In genomic region chr1:23701310-23701709, GRCh38 we compare ENCODE assay signal across 24 cellular contexts.
"Had no signal": no experiment of that assay in that cellular context is flagged by ENCODE, and none has a peak within 500 bp of the region (broad histone marks: within the 10 kb centered on the region; RNA-seq: fewer than 3 reads in every experiment).

No MANE protein-coding gene starts in this region.

- ATAC-seq: activated CD8-positive, alpha-beta memory T cell treated with anti-CD3 and anti-CD28 coated beads, Interleukin-2, amount 10 ng/mL, durations not matched to agents 7 days and 5 days; activated T-cell treated with anti-CD3 and anti-CD28 coated beads, Interleukin-2, amount 50 U/mL, for 4 hours; naive thymus-derived CD4-positive, alpha-beta T cell; right lobe of liver; stimulated activated memory B cell treated with anti-CD40 and anti-IgM and Interleukin-4, amounts not matched to agents 10 μg/mL and 1 μg/mL and 100 μg/mL, for 72 hours had no signal

- H3K27me3 Mint-ChIP-seq: activated CD4-positive, alpha-beta memory T cell treated with anti-CD3 and anti-CD28 coated beads, Interleukin-2, amount 10 ng/mL, durations not matched to agents 7 days and 5 days; activated CD8-positive, alpha-beta memory T cell treated with anti-CD3 and anti-CD28 coated beads, Interleukin-2, amount 10 ng/mL, durations not matched to agents 7 days and 5 days; activated naive CD4-positive, alpha-beta T cell treated with anti-CD3 and anti-CD28 coated beads, Interleukin-2, amount 50 U/mL, for 24 hours; naive thymus-derived CD4-positive, alpha-beta T cell; stimulated activated memory B cell treated with anti-CD40 and anti-IgM and Interleukin-4, amounts not matched to agents 10 μg/mL and 1 μg/mL and 100 μg/mL, for 72 hours had no signal

- H3K4me3 Mint-ChIP-seq: activated CD4-positive, alpha-beta memory T cell treated with anti-CD3 and anti-CD28 coated beads, Interleukin-2, amount 10 ng/mL, durations not matched to agents 7 days and 5 days; activated CD8-positive, alpha-beta memory T cell treated with anti-CD3 and anti-CD28 coated beads, Interleukin-2, amount 10 ng/mL, durations not matched to agents 7 days and 5 days; activated naive CD4-positive, alpha-beta T cell treated with anti-CD3 and anti-CD28 coated beads, Interleukin-2, amount 50 U/mL, for 24 hours; activated T-cell treated with anti-CD3 and anti-CD28 coated beads, Interleukin-2, amount 50 U/mL, for 4 hours; naive thymus-derived CD4-positive, alpha-beta T cell; stimulated activated memory B cell treated with anti-CD40 and anti-IgM and Interleukin-4, amounts not matched to agents 10 μg/mL and 1 μg/mL and 100 μg/mL, for 72 hours had no signal

- FAIRE-seq: islet of Langerhans, small intestine, TTC549, urothelium cell line had no signal

- H3K27ac ChIP-seq: dorsolateral prefrontal cortex, epithelial cell of prostate, ovary, right lobe of liver, tibial artery had no signal

- H3K4me3 ChIP-seq: cardiac muscle cell, dorsolateral prefrontal cortex, ovary, right lobe of liver, tibial artery had no signal

- DNase-seq: activated CD4-positive, alpha-beta memory T cell treated with anti-CD3 and anti-CD28 coated beads, Interleukin-2, amount 10 ng/mL, durations not matched to agents 7 days and 5 days; activated CD4-positive, alpha-beta T cell treated with anti-CD3 and anti-CD28 coated beads for 48 hours; activated CD8-positive, alpha-beta memory T cell treated with anti-CD3 and anti-CD28 coated beads, Interleukin-2, amount 10 ng/mL, durations not matched to agents 7 days and 5 days; activated effector memory CD4-positive, alpha-beta T cell treated with anti-CD3 and anti-CD28 coated beads, Interleukin-2, amount 50 U/mL, for 16 hours; activated T-cell treated with anti-CD3 and anti-CD28 coated beads, Interleukin-2, amount 50 U/mL, for 4 hours; amygdala; dorsolateral prefrontal cortex; foreskin fibroblast; left cardiac atrium; mesendoderm; naive thymus-derived CD4-positive, alpha-beta T cell; right lobe of liver; small intestine; stimulated activated CD4-positive, alpha-beta T cell treated with anti-CD3 and anti-CD28 coated beads, Interleukin-4, amount 100 ng/mL, for 24 hours; substantia nigra; tibial artery had no signal

- H3K9me3 Mint-ChIP-seq: activated CD4-positive, alpha-beta memory T cell treated with anti-CD3 and anti-CD28 coated beads, Interleukin-2, amount 10 ng/mL, durations not matched to agents 7 days and 5 days; activated naive CD4-positive, alpha-beta T cell treated with anti-CD3 and anti-CD28 coated beads, Interleukin-2, amount 50 U/mL, for 24 hours; activated T-cell treated with anti-CD3 and anti-CD28 coated beads, Interleukin-2, amount 50 U/mL, for 4 hours; naive thymus-derived CD4-positive, alpha-beta T cell; stimulated activated memory B cell treated with anti-CD40 and anti-IgM and Interleukin-4, amounts not matched to agents 10 μg/mL and 1 μg/mL and 100 μg/mL, for 72 hours had no signal

- H3K27ac Mint-ChIP-seq: activated CD4-positive, alpha-beta memory T cell treated with anti-CD3 and anti-CD28 coated beads, Interleukin-2, amount 10 ng/mL, durations not matched to agents 7 days and 5 days; activated CD8-positive, alpha-beta memory T cell treated with anti-CD3 and anti-CD28 coated beads, Interleukin-2, amount 10 ng/mL, durations not matched to agents 7 days and 5 days; naive thymus-derived CD4-positive, alpha-beta T cell; stimulated activated memory B cell treated with anti-CD40 and anti-IgM and Interleukin-4, amounts not matched to agents 10 μg/mL and 1 μg/mL and 100 μg/mL, for 72 hours had no signal

- H3K27me3 ChIP-seq: cardiac muscle cell, dorsolateral prefrontal cortex, ovary, right lobe of liver, tibial artery had no signal

- H3K36me3 ChIP-seq: ovary had no signal

- H3K9me3 ChIP-seq: ovary, right lobe of liver, tibial artery had no signal
